In the genomic region with DNA sequence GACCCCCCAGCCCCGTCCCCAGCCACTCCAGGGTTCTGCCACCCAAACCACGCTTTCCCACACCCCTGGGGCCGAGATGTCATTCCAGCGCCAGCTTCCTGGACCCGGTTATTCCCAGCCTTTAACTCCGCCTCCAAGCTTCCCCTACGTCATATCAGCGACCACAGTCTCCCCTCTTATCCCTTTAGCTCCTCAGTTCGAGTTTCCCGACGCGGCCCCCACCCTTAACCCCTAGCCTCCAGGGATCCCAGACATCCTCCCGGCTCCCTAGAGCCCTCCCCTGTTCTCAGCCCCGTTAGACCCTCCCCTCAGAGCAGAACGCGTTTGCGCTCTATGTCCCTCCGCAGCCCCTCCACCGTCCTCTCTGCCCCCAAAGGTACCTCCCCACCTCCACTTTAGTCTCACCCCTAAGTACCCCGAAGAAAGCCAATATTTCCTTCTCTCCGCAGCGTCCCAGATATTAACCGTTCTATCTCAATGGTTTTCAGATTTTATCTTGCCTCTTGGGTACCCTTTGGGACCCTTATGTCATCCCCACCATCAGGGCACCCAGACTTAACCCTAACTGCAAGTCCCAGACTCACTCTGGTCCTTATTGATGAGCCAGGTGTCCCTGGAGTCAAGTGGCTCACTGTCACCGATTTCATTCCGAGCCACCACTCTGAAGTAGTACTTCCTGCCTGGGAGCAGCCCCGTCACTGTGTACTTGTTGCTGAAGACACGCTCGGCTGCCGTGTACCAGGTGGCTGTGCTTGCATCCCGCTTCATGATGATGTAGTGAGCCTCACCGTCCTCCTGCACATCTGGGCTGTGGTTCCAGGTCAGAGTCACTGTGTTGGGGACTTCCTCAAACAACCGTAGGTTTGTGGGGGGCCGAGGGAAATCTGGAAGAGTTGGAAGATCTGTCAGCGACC, we compare ENCODE assay signal across 8 cellular contexts. TPM values are rescaled to one million over a fixed set of nuclear protein-coding genes. Genes with fewer than 3 reads are reported as not detected.
DNase-seq lines count a peak whose midpoint lies in the region; ATAC-seq, FAIRE-seq and TF ChIP-seq lines count a peak whose summit lies in the region.

No MANE protein-coding gene starts in this region.

- H4K8ac ChIP-seq in IMR-90 (ENCODE audit: low read depth in 2 of 2, low read length in 2 of 2): peak overlapping the region in 1 of 2 experiments; percentile 33; a peak in 2 of 4 replicates

- CTCF ChIA-PET in IMR-90 (lab: Yijun Ruan, JAX): no interaction called here

- H2BK20ac ChIP-seq in IMR-90 (ENCODE audit: low read depth, low read length): no peak overlapping the region

- no peak for FAIRE-seq in H54 (lab: Jason Lieb, UNC)

- no peak overlapping the region for H3K23ac ChIP-seq in IMR-90 (ENCODE audit: low read depth, low read length)

- DNase-seq in IMR-90 (no peak), memory B cell (ENCODE audit: low spot score in 2 of 2) (peak; percentile 44 to 61), dedifferentiated amniotic fluid mesenchymal stem cell (ENCODE audit: extremely low spot score) (no peak), H54 (ENCODE audit: insufficient read length, low spot score) (no peak)
- DNase-seq in activated CD4-positive, alpha-beta T cell treated with anti-CD3 and anti-CD28 coated beads, Interleukin-2, amount 10 ng/mL, durations not matched to agents 24 days and 14 days: peak; percentile 84
- peak; percentile 40 for DNase-seq in effector CD8-positive, alpha-beta T cell (lab: John Stamatoyannopoulos, UW)

- H3K9ac ChIP-seq in IMR-90 (ENCODE audit: low read depth, low read length) (no peak overlapping the region), subcutaneous abdominal adipose tissue (ENCODE audit: low read length in 5 of 5) (peak overlapping the region; percentile 1 to 79 (median 62))

- BruUV-seq in IMR-90 (replicated peaks; lab: Mats Ljungman, UMichigan): no TSS peak

- WGBS in IMR-90 (ENCODE audit: extremely low coverage in 2 of 2, insufficient read length in 1 of 2), 2 experiments: 9% methylated on average over 14 of the region's 34 CpGs; no CpG with 5 or more reads in 1 of the 2 experiments

- POLR2A ChIA-PET in IMR-90 (lab: Charles Lee; ENCODE audit: unreplicated experiment): no interaction called here

- TF ChIP-seq POLR2A in IMR-90 (IDR thresholded peaks at IDR 0.05; ENCODE audit: low read depth, low read length) (no peak), H54 (IDR thresholded peaks at IDR 0.05; ENCODE audit: low read depth, low read length) (no peak)

- H3K4me2 ChIP-seq in IMR-90 (ENCODE audit: low read depth, low read length): peak overlapping the region; percentile 23

- H4K5ac ChIP-seq in IMR-90 (ENCODE audit: low read depth, low read length): peak overlapping the region; percentile 90

- H3K4me3 ChIP-seq in IMR-90 (ENCODE audit: insufficient read depth, low read depth, low read length) (peak overlapping the region; percentile 52), subcutaneous abdominal adipose tissue (ENCODE audit: low read depth in 1 of 5, low read length in 5 of 5) (peak overlapping the region; percentile 68 to 81 (median 76))

- in situ Hi-C loops in IMR-90 (cut with MboI; ENCODE audit: low sequenced_read_pairs): no loop called here

- H2AK5ac ChIP-seq in IMR-90 (ENCODE audit: low read depth, low read length): no peak overlapping the region

- H2AK9ac ChIP-seq in IMR-90 (replicated peaks; ENCODE audit: low read depth, low read length, poor library complexity): no peak overlapping the region

- no peak overlapping the region for H2BK120ac ChIP-seq in IMR-90 (ENCODE audit: low read depth, low read length)

- H3K27me3 Mint-ChIP-seq in activated CD4-positive, alpha-beta T cell treated with anti-CD3 and anti-CD28 coated beads, Interleukin-2, amount 10 ng/mL, durations not matched to agents 24 days and 14 days: peaks cover 44% of the 10 kb centered on the region
- peaks cover 13% of the 10 kb centered on the region for H3K27me3 Mint-ChIP-seq in memory B cell

- intact Hi-C loops in IMR-90 (cut with micrococcal nuclease): no loop called here
- intact Hi-C loops in activated CD4-positive, alpha-beta T cell treated with anti-CD3 and anti-CD28 coated beads, Interleukin-2, amount 10 ng/mL, durations not matched to agents 24 days and 14 days (cut with micrococcal nuclease): no loop called here

- 0 out of 2 replicates have a peak, but pooled peaks cover 2% of the 10 kb centered on the region for H3K9me3 ChIP-seq in IMR-90 (ENCODE audit: control insufficient read depth, insufficient read depth, low read length)
- no peaks in the 10 kb centered on the region for H3K9me3 ChIP-seq in subcutaneous abdominal adipose tissue (ENCODE audit: control insufficient read depth in 5 of 5, low read length in 5 of 5)

- no peak overlapping the region for H2BK15ac ChIP-seq in IMR-90 (ENCODE audit: low read depth, low read length)

- H2AFZ ChIP-seq in IMR-90 (replicated peaks; ENCODE audit: low read length, poor library complexity): peak overlapping the region; percentile 50

- no peaks in the 10 kb centered on the region for H3K36me3 Mint-ChIP-seq in activated CD4-positive, alpha-beta T cell treated with anti-CD3 and anti-CD28 coated beads, Interleukin-2, amount 10 ng/mL, durations not matched to agents 24 days and 14 days (ENCODE audit: low read depth)
- H3K36me3 Mint-ChIP-seq in memory B cell: no peaks in the 10 kb centered on the region

- H3K27ac ChIP-seq in IMR-90 (ENCODE audit: insufficient read depth, low read length): no peak overlapping the region
- H3K27ac ChIP-seq in subcutaneous abdominal adipose tissue (ENCODE audit: low read depth, low read length): peak overlapping the region; percentile 63

- dilution Hi-C loops in IMR-90 (cut with HindIII; ENCODE audit: low sequenced_read_pairs, unreplicated experiment): no loop called here

- H3K9me3 Mint-ChIP-seq in activated CD4-positive, alpha-beta T cell treated with anti-CD3 and anti-CD28 coated beads, Interleukin-2, amount 10 ng/mL, durations not matched to agents 24 days and 14 days: no peaks in the 10 kb centered on the region
- no peaks in the 10 kb centered on the region for H3K9me3 Mint-ChIP-seq in memory B cell

- ATAC-seq in GM18511 (IDR thresholded peaks at IDR 0.05; ENCODE audit: unreplicated experiment): peak; percentile 64
- peak; percentile 49; the same call in 1 of the 2 replicates for ATAC-seq in IMR-90 (ENCODE audit: low read depth)
- ATAC-seq in memory B cell (ENCODE audit: low read depth): peak; percentile 94

- H4K91ac ChIP-seq in IMR-90 (ENCODE audit: insufficient read depth, low read depth, low read length): no peak overlapping the region

- no peak overlapping the region for H3K14ac ChIP-seq in IMR-90 (replicated peaks; ENCODE audit: low read depth, low read length)

- H4K20me1 ChIP-seq in IMR-90 (ENCODE audit: insufficient read depth, low read length): no peaks in the 10 kb centered on the region

- H3K36me3 ChIP-seq in IMR-90 (ENCODE audit: control insufficient read depth, insufficient read depth, low read length) (no peaks in the 10 kb centered on the region), subcutaneous abdominal adipose tissue (ENCODE audit: control insufficient read depth in 5 of 5, insufficient read depth in 5 of 5, low read length in 5 of 5) (peaks cover 0 to 19% (median 12%) of the 10 kb centered on the region in 5 donors)

- peak overlapping the region; percentile 82 for H3K4me3 Mint-ChIP-seq in activated CD4-positive, alpha-beta T cell treated with anti-CD3 and anti-CD28 coated beads, Interleukin-2, amount 10 ng/mL, durations not matched to agents 24 days and 14 days
- H3K4me3 Mint-ChIP-seq in memory B cell: peak overlapping the region; percentile 95

- H3K9me1 ChIP-seq in IMR-90 (ENCODE audit: insufficient read depth, low read length): 0 out of 2 replicates have a peak, but pooled peaks cover 2% of the 10 kb centered on the region

- H3K27me3 ChIP-seq in IMR-90 (ENCODE audit: control insufficient read depth, insufficient read depth, low read length) (peaks cover 56% of the 10 kb centered on the region), subcutaneous abdominal adipose tissue (ENCODE audit: control insufficient read depth in 5 of 5, insufficient read depth in 4 of 5, low read length in 5 of 5) (no peaks in the 10 kb centered on the region)

- H3K4me1 ChIP-seq in IMR-90 (ENCODE audit: control insufficient read depth, insufficient read depth, low read length): peaks cover 2% of the 10 kb centered on the region; the same call in 1 of the 2 replicates
- H3K4me1 ChIP-seq in subcutaneous abdominal adipose tissue (ENCODE audit: control insufficient read depth in 5 of 5, insufficient read depth in 5 of 5, low read length in 5 of 5): peaks cover 3 to 34% (median 23%) of the 10 kb centered on the region in 5 donors

- H3K27ac Mint-ChIP-seq in activated CD4-positive, alpha-beta T cell treated with anti-CD3 and anti-CD28 coated beads, Interleukin-2, amount 10 ng/mL, durations not matched to agents 24 days and 14 days: peak overlapping the region; percentile 68
- peak overlapping the region; percentile 96 for H3K27ac Mint-ChIP-seq in memory B cell

- no peak overlapping the region for H3K56ac ChIP-seq in IMR-90 (ENCODE audit: extremely low read depth, insufficient read depth, low read length)

- H3K4ac ChIP-seq in IMR-90 (ENCODE audit: low read depth, low read length): no peak overlapping the region

- TF ChIP-seq CTCF in IMR-90 (conservative IDR thresholded peaks at IDR 0.05; ENCODE audit: low read depth, low read length): no peak

- peaks cover 21% of the 10 kb centered on the region for H3K4me1 Mint-ChIP-seq in activated CD4-positive, alpha-beta T cell treated with anti-CD3 and anti-CD28 coated beads, Interleukin-2, amount 10 ng/mL, durations not matched to agents 24 days and 14 days
- peaks cover 10% of the 10 kb centered on the region for H3K4me1 Mint-ChIP-seq in memory B cell

- H2BK5ac ChIP-seq in IMR-90 (ENCODE audit: low read depth, low read length, poor library complexity, severe bottlenecking): no peak overlapping the region

- no peak overlapping the region for H3K18ac ChIP-seq in IMR-90 (ENCODE audit: low read depth, low read length)

- no peaks in the 10 kb centered on the region for H3K79me1 ChIP-seq in IMR-90 (ENCODE audit: low read depth in 1 of 2, low read length in 2 of 2)

- TF ChIP-seq RAD21 in IMR-90 (IDR thresholded peaks at IDR 0.05; ENCODE audit: low read length): no peak

TF ChIP-seq in IMR-90, 13 proteins besides CTCF, POLR2A, EP300 and RAD21 (continues in another document):
- no peak for TF ChIP-seq MAFK (IDR thresholded peaks at IDR 0.05; ENCODE audit: low read depth, low read length)

RNA-seq across cellular contexts. Expression of a gene that starts 8.0 kb away (rescaled TPM):
- 0.28 and 0.36 TPM in 2 replicates for total RNA-seq in IMR-90 (2012; rRNA removed)
- 0.30 and 0.31 TPM in 2 replicates for polyA plus RNA-seq in IMR-90 (2012; rRNA removed)
- 0.41 and 0.45 TPM in 2 replicates for polyA plus RNA-seq in IMR-90 (2012; cell fraction: cytosol; rRNA removed)
- 0.29 and 0.30 TPM in 2 replicates for polyA plus RNA-seq in IMR-90 (2012; cell fraction: nucleus; rRNA removed; ENCODE audit: low replicate concordance)
- 0.21 and 0.73 TPM in 2 replicates for total RNA-seq in activated CD4-positive, alpha-beta T cell treated with anti-CD3 and anti-CD28 coated beads, Interleukin-2, amount 10 ng/mL, durations not matched to agents 24 days and 14 days

RNA-seq across cellular contexts. Expression of a gene that starts 19.4 kb away (rescaled TPM):
- total RNA-seq in IMR-90 (2012; rRNA removed): not detected in 2 replicates
- polyA plus RNA-seq in IMR-90 (2012; rRNA removed): not detected in 2 replicates
- polyA plus RNA-seq in IMR-90 (2012; cell fraction: cytosol; rRNA removed): not detected in 2 replicates
- not detected in 2 replicates for polyA plus RNA-seq in IMR-90 (2012; cell fraction: nucleus; rRNA removed; ENCODE audit: low replicate concordance)
- 0.31 TPM in 1 of 2 replicates, not detected in the other for total RNA-seq in activated CD4-positive, alpha-beta T cell treated with anti-CD3 and anti-CD28 coated beads, Interleukin-2, amount 10 ng/mL, durations not matched to agents 24 days and 14 days

Comparison
In these comparisons a context has a peak if more than half of its experiments do, and no peak if none do; other contexts are left out.
1. DNase-seq: peak in activated CD4-positive, alpha-beta T cell treated with anti-CD3 and anti-CD28 coated beads, Interleukin-2, amount 10 ng/mL, durations not matched to agents 24 days and 14 days (single experiment), effector CD8-positive, alpha-beta T cell (single experiment) and memory B cell (2 of 2); none in IMR-90 (single experiment), dedifferentiated amniotic fluid mesenchymal stem cell (single experiment) and H54 (single experiment).
2. Peak in every context shown above with its lines, with median percentiles within 50 percentile points of each other: ATAC-seq.